ENCODE assay signal across 1 cellular context in the genomic region with DNA sequence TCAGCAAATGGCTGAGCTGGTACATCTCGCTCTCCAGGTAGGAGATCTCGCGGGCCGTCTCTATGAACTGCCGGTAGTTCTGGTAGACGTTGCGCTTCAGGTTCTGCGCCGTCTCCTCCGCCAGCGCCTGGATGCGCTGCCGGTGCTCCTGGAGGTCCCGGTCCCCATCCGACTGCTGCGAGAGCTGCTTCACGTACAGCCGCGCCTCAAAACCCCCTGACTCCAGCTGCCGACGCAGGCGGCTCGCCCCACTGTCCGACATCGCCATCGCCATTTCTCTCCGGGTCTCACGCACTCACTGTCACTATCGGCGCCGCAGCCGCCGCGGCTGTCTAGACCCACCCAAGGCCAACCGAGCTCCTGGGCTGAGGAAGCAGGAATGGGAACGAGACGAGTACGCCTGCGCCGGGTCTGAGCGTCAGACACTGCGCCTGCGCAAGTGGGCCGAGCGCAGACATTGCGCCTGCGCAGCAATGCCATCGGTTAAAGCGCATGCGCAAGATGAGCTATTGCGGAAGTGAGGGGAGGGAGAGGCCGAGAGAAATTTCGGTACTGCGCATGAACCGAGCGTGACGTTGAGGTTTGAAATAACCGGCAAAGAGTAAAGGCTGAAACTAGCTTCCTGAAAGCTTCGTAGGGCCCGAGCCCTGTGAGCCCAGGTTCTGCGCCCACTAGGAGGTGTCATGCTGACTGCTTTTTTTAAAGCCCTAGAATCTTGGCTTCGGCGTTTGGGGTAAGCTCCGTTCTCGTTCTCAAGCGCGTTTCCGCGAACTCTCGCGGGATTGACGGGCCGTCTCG.
TF ChIP-seq lines count a peak whose summit lies in the region.

A gene with protein sequence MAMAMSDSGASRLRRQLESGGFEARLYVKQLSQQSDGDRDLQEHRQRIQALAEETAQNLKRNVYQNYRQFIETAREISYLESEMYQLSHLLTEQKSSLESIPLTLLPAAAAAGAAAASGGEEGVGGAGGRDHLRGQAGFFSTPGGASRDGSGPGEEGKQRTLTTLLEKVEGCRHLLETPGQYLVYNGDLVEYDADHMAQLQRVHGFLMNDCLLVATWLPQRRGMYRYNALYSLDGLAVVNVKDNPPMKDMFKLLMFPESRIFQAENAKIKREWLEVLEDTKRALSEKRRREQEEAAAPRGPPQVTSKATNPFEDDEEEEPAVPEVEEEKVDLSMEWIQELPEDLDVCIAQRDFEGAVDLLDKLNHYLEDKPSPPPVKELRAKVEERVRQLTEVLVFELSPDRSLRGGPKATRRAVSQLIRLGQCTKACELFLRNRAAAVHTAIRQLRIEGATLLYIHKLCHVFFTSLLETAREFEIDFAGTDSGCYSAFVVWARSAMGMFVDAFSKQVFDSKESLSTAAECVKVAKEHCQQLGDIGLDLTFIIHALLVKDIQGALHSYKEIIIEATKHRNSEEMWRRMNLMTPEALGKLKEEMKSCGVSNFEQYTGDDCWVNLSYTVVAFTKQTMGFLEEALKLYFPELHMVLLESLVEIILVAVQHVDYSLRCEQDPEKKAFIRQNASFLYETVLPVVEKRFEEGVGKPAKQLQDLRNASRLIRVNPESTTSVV (minus strand): TSS at position 381 of the 798 bp plus-strand sequence. CDS start 107 bp downstream, at position 274.

TF ChIP-seq in GM12878, 131 proteins besides CTCF, POLR2A, EP300 and RAD21 (continued from another document and continues in another):
- TF ChIP-seq ZBTB40 (IDR thresholded peaks at IDR 0.05; ENCODE audit: borderline replicate concordance) (no peak; the same call in 1 of the 2 replicates), ZZZ3 (IDR thresholded peaks at IDR 0.05; ENCODE audit: control insufficient read depth, insufficient read length, low read depth) (no peak), CBX5 (IDR thresholded peaks at IDR 0.05; ENCODE audit: low read depth) (no peak), IRF4 (IDR thresholded peaks at IDR 0.05; ENCODE audit: low read depth, low read length) (no peak), ETV6 (conservative IDR thresholded peaks at IDR 0.05 in 1 of 2, IDR thresholded peaks at IDR 0.05 in 1 of 2; ENCODE audit: borderline replicate concordance in 1 of 2, low read depth in 1 of 2) (no peak), SMC3 (IDR thresholded peaks at IDR 0.05; ENCODE audit: borderline replicate concordance, low read length) (no peak), KLF5 (IDR thresholded peaks at IDR 0.05; ENCODE audit: partially characterized antibody) (no peak), RUNX3 (IDR thresholded peaks at IDR 0.05; ENCODE audit: low read length) (no peak), SRF (IDR thresholded peaks at IDR 0.05; ENCODE audit: low read depth in 2 of 2, low read length in 2 of 2) (no peak), POLR2AphosphoS2 (IDR thresholded peaks at IDR 0.05; ENCODE audit: low read depth, low read length) (peak; percentile 85), NFIC (IDR thresholded peaks at IDR 0.05; ENCODE audit: low read depth, low read length) (no peak), ZBTB4 (CRISPR knock-in tag; IDR thresholded peaks at IDR 0.05) (no peak), ZBTB33 (IDR thresholded peaks at IDR 0.05) (no peak), ZNF384 (IDR thresholded peaks at IDR 0.05; ENCODE audit: borderline replicate concordance, low read depth, low read length) (no peak), ZSCAN29 (IDR thresholded peaks at IDR 0.05) (no peak), FOXK2 (IDR thresholded peaks at IDR 0.05) (no peak), SREBF1 (IDR thresholded peaks at IDR 0.05; ENCODE audit: low read length) (no peak), SPI1 (IDR thresholded peaks at IDR 0.05; ENCODE audit: borderline replicate concordance, insufficient read depth, low read depth, low read length) (peak; percentile 74), SP1 (IDR thresholded peaks at IDR 0.05; ENCODE audit: low read depth, low read length) (no peak), HCFC1 (IDR thresholded peaks at IDR 0.05; ENCODE audit: low read length) (peak; percentile 49; the same call in 1 of the 2 replicates), STAT1 (conservative IDR thresholded peaks at IDR 0.05) (0 out of 2 replicates have a peak, but pooled peaks have one; percentile 49), TCF3 (IDR thresholded peaks at IDR 0.05; ENCODE audit: borderline replicate concordance, insufficient read depth, low read depth, low read length) (no peak), CHD4 (IDR thresholded peaks at IDR 0.05) (no peak), EED (IDR thresholded peaks at IDR 0.05; ENCODE audit: low read depth) (no peak), SUZ12 (IDR thresholded peaks at IDR 0.05; ENCODE audit: unreplicated experiment) (no peak), FOS (IDR thresholded peaks at IDR 0.05; ENCODE audit: borderline replicate concordance, extremely low read depth, insufficient read length) (no peak), ZNF217 (IDR thresholded peaks at IDR 0.05) (no peak), PAX5 (IDR thresholded peaks at IDR 0.05; ENCODE audit: borderline replicate concordance, low read depth, low read length) (no peak), ZNF207 (IDR thresholded peaks at IDR 0.05; ENCODE audit: borderline replicate concordance) (no peak), BRCA1 (IDR thresholded peaks at IDR 0.05; ENCODE audit: low read depth, low read length) (peak; percentile 92), RFX5 (IDR thresholded peaks at IDR 0.05; ENCODE audit: low read depth, low read length) (0 out of 2 replicates have a peak, but pooled peaks have one; percentile 14)
- TF ChIP-seq, protein P1, sequence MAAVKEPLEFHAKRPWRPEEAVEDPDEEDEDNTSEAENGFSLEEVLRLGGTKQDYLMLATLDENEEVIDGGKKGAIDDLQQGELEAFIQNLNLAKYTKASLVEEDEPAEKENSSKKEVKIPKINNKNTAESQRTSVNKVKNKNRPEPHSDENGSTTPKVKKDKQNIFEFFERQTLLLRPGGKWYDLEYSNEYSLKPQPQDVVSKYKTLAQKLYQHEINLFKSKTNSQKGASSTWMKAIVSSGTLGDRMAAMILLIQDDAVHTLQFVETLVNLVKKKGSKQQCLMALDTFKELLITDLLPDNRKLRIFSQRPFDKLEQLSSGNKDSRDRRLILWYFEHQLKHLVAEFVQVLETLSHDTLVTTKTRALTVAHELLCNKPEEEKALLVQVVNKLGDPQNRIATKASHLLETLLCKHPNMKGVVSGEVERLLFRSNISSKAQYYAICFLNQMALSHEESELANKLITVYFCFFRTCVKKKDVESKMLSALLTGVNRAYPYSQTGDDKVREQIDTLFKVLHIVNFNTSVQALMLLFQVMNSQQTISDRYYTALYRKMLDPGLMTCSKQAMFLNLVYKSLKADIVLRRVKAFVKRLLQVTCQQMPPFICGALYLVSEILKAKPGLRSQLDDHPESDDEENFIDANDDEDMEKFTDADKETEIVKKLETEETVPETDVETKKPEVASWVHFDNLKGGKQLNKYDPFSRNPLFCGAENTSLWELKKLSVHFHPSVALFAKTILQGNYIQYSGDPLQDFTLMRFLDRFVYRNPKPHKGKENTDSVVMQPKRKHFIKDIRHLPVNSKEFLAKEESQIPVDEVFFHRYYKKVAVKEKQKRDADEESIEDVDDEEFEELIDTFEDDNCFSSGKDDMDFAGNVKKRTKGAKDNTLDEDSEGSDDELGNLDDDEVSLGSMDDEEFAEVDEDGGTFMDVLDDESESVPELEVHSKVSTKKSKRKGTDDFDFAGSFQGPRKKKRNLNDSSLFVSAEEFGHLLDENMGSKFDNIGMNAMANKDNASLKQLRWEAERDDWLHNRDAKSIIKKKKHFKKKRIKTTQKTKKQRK (IDR thresholded peaks at IDR 0.05; ENCODE audit: low read depth, low read length), result no peak
- TF ChIP-seq, protein P2, sequence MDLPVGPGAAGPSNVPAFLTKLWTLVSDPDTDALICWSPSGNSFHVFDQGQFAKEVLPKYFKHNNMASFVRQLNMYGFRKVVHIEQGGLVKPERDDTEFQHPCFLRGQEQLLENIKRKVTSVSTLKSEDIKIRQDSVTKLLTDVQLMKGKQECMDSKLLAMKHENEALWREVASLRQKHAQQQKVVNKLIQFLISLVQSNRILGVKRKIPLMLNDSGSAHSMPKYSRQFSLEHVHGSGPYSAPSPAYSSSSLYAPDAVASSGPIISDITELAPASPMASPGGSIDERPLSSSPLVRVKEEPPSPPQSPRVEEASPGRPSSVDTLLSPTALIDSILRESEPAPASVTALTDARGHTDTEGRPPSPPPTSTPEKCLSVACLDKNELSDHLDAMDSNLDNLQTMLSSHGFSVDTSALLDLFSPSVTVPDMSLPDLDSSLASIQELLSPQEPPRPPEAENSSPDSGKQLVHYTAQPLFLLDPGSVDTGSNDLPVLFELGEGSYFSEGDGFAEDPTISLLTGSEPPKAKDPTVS (IDR thresholded peaks at IDR 0.05; ENCODE audit: low read depth, low read length), result no peak
- TF ChIP-seq, protein P3, sequence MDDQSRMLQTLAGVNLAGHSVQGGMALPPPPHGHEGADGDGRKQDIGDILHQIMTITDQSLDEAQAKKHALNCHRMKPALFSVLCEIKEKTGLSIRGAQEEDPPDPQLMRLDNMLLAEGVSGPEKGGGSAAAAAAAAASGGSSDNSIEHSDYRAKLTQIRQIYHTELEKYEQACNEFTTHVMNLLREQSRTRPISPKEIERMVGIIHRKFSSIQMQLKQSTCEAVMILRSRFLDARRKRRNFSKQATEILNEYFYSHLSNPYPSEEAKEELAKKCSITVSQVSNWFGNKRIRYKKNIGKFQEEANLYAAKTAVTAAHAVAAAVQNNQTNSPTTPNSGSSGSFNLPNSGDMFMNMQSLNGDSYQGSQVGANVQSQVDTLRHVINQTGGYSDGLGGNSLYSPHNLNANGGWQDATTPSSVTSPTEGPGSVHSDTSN (IDR thresholded peaks at IDR 0.05; ENCODE audit: insufficient replicate concordance, low read depth, low read length), result peak; percentile 43
- TF ChIP-seq, protein P4, sequence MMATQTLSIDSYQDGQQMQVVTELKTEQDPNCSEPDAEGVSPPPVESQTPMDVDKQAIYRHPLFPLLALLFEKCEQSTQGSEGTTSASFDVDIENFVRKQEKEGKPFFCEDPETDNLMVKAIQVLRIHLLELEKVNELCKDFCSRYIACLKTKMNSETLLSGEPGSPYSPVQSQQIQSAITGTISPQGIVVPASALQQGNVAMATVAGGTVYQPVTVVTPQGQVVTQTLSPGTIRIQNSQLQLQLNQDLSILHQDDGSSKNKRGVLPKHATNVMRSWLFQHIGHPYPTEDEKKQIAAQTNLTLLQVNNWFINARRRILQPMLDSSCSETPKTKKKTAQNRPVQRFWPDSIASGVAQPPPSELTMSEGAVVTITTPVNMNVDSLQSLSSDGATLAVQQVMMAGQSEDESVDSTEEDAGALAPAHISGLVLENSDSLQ (IDR thresholded peaks at IDR 0.05), result peak; percentile 82
